ENCODE assay signal across 16 cellular contexts in the genomic region with DNA sequence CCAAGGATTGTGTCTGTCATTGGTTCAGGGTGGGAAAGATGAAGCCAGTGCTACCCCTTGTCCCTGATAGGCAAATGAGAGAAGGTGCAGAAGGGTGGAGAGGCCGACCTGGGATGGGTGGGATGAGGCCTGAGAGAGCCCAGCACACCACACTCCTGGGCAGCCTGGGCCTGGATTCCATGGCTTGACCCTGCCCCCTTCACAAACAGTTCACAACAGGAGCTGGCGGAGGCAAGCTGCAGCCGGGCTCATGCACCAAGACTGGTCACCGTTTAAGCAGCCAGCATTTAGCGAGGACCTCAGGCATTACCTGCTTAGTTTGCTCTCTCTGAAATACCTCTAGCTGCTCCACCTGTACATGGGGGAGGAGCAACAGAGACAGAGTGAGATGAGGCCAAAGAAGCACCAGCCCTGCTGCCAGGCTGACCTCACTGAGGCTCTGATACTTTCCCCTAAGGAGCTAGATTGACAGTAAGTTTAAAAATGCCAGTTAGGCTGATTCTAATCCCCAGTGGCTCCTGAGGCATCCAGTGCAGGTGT. TPM values are rescaled to one million over a fixed set of nuclear protein-coding genes. Genes with fewer than 3 reads are reported as not detected.
DNase-seq lines count a peak whose midpoint lies in the region; ATAC-seq and TF ChIP-seq lines count a peak whose summit lies in the region.
"Had no signal": no experiment of that assay in that cellular context is flagged by ENCODE, and none has a peak within 500 bp of the region (broad histone marks: within the 10 kb centered on the region; RNA-seq: fewer than 3 reads in every experiment).

No MANE protein-coding gene starts in this region.

- peaks cover 61 to 92% of the 10 kb centered on the region in 2 donors for H3K36me3 Mint-ChIP-seq in CD4-positive, alpha-beta memory T cell

- H3K9me3 Mint-ChIP-seq in CD4-positive, alpha-beta memory T cell, result no peaks in the 10 kb centered on the region
- H3K9me3 Mint-ChIP-seq: activated T-helper 2 cell treated with anti-CD3 and anti-CD28 coated beads, Interferon-gamma antibody, Interleukin-2, Interleukin-4, amounts not matched to agents 10 μg/mL and 5 μg/mL and 100 μg/mL, durations not matched to agents 14 hours and 24 hours and 36 hours had no signal

- 79 to 88% methylated on average over 5 of the region's 5 CpGs for WGBS in sigmoid colon, 2 donors

- CTCF ChIA-PET in CD4-positive, alpha-beta memory T cell (lab: Charles Lee; ENCODE audit: partially characterized antibody), result no interaction called here

- H3K4me1 ChIP-seq in CD4-positive, alpha-beta memory T cell (ENCODE audit: insufficient read depth, low read length), result no peaks in the 10 kb centered on the region
- H3K4me1 ChIP-seq in sigmoid colon, result peaks cover 0 to 59% (median 51%) of the 10 kb centered on the region in 4 donors
- H3K4me1 ChIP-seq: BE2C had no signal

- peak overlapping the region in 6 of 7 donors; percentile 40 to 80 (median 66) for H3K27ac Mint-ChIP-seq in CD4-positive, alpha-beta memory T cell
- H3K27ac Mint-ChIP-seq: activated CD4-positive, alpha-beta T cell treated with anti-CD3 and anti-CD28 coated beads for 36 hours; activated T-helper 2 cell treated with anti-CD3 and anti-CD28 coated beads, Interferon-gamma antibody, Interleukin-2, Interleukin-4, amounts not matched to agents 10 μg/mL and 5 μg/mL and 100 μg/mL, durations not matched to agents 14 hours and 24 hours and 36 hours had no signal

- H3K9me3 ChIP-seq in CD4-positive, alpha-beta memory T cell (ENCODE audit: control insufficient read depth in 1 of 2, low read length in 2 of 2), result no peaks in the 10 kb centered on the region
- no peaks in the 10 kb centered on the region for H3K9me3 ChIP-seq in sigmoid colon
- H3K9me3 ChIP-seq: BE2C, left lung, spleen, transverse colon had no signal

- POLR2A ChIA-PET in CD4-positive, alpha-beta memory T cell (lab: Charles Lee; ENCODE audit: partially characterized antibody), result interaction anchor here (1.5 kb wide), 1 partner anchor 12 kb away, joined by 5 read pairs; no protein-coding TSS in a partner anchor

- H3K4me1 Mint-ChIP-seq in CD4-positive, alpha-beta memory T cell, result peaks cover 0 to 4% (median 2%) of the 10 kb centered on the region in 4 donors
- H3K4me1 Mint-ChIP-seq: activated CD4-positive, alpha-beta T cell treated with anti-CD3 and anti-CD28 coated beads for 36 hours had no signal

- H3K27me3 Mint-ChIP-seq in CD4-positive, alpha-beta memory T cell, result no peaks in the 10 kb centered on the region
- H3K27me3 Mint-ChIP-seq: activated CD4-positive, alpha-beta T cell treated with anti-CD3 and anti-CD28 coated beads for 36 hours had no signal

- no peaks in the 10 kb centered on the region for H3K27me3 ChIP-seq in CD4-positive, alpha-beta memory T cell (ENCODE audit: insufficient read depth, low read length)
- H3K27me3 ChIP-seq in sigmoid colon, result no peaks in the 10 kb centered on the region
- H3K27me3 ChIP-seq: BE2C, cardiac muscle cell, hepatocyte, left lung, spleen, transverse colon had no signal

- no peak overlapping the region for H3K4me3 ChIP-seq in CD4-positive, alpha-beta memory T cell (ENCODE audit: low read length in 2 of 2)
- H3K4me3 ChIP-seq in sigmoid colon, result no peak overlapping the region
- H3K4me3 ChIP-seq: cardiac muscle cell, hepatocyte, left lung, spleen, transverse colon had no signal

- TF ChIP-seq CTCF in VCaP (conservative IDR thresholded peaks at IDR 0.05) (no peak), sigmoid colon (IDR thresholded peaks at IDR 0.05) (no peak)

- H3K36me3 ChIP-seq in CD4-positive, alpha-beta memory T cell (ENCODE audit: insufficient read depth, low read length), result peaks cover 96% of the 10 kb centered on the region
- H3K36me3 ChIP-seq in sigmoid colon, result peaks cover 97 to 100% (median 99%) of the 10 kb centered on the region in 4 donors

- TF ChIP-seq POLR2A in sigmoid colon (IDR thresholded peaks at IDR 0.05), result no peak

- intact Hi-C loops in CD4-positive, alpha-beta memory T cell (cut with micrococcal nuclease), result no loop called here
- intact Hi-C loops in sigmoid colon (cut with DNase I), result loop anchor here (5.0 kb wide), 1 partner anchor 35 kb away; no protein-coding TSS in a partner anchor

- DNase-seq in CD4-positive, alpha-beta memory T cell, result no peak
- peak; percentile 33 for DNase-seq in islet precursor cell
- no peak for DNase-seq in sigmoid colon
- DNase-seq in superior temporal gyrus (ENCODE audit: extremely low spot score), result no peak
- no peak for DNase-seq in stimulated activated CD8-positive, alpha-beta memory T cell treated with anti-CD3 and anti-CD28 coated beads, Interleukin-4, amount 100 ng/mL, for 48 hours
- DNase-seq in glomerular visceral epithelial cell (ENCODE audit: extremely low spot score), result no peak
- DNase-seq: activated CD4-positive, alpha-beta T cell treated with anti-CD3 and anti-CD28 coated beads for 36 hours; BE2C; left lung; spleen; transverse colon had no signal

- no peak overlapping the region for H3K4me3 Mint-ChIP-seq in CD4-positive, alpha-beta memory T cell
- H3K4me3 Mint-ChIP-seq: activated CD4-positive, alpha-beta T cell treated with anti-CD3 and anti-CD28 coated beads for 36 hours had no signal

- no peak overlapping the region for H3K27ac ChIP-seq in CD4-positive, alpha-beta memory T cell (ENCODE audit: low read depth, low read length)
- H3K27ac ChIP-seq in VCaP (peak overlapping the region; percentile 22; the same call in 1 of the 2 replicates), sigmoid colon (peak overlapping the region; percentile 67 to 79 (median 72))
- H3K27ac ChIP-seq: cardiac muscle cell, hepatocyte had no signal

- no peak for ATAC-seq in GM18867 (IDR thresholded peaks at IDR 0.05; ENCODE audit: unreplicated experiment)
- ATAC-seq: activated CD4-positive, alpha-beta T cell treated with anti-CD3 and anti-CD28 coated beads for 36 hours had no signal

- TF ChIP-seq EP300 in sigmoid colon (IDR thresholded peaks at IDR 0.05), result no peak

RNA-seq across cellular contexts. Expression of gene IL18BP, which starts 13.5 kb away (rescaled TPM):
- total RNA-seq in CD4-positive, alpha-beta memory T cell, result 10 to 100 TPM; 21.4 to 26.2 TPM
- 10 to 100 TPM; 13.8 to 19.7 TPM for polyA plus RNA-seq in CD4-positive, alpha-beta memory T cell
- total RNA-seq in sigmoid colon, result 1 to 10 TPM; 2.5 to 7.5 (median 5.1) TPM
- polyA plus RNA-seq in sigmoid colon, result 10 to 100 TPM in 1 of 3 donors, 1 to 10 TPM in 2; 4.8 to 21.3 (median 6.0) TPM
